37 cellular contexts compared by ENCODE assay signal in genomic region chr9:114572199-114572598, GRCh38.
"Had no signal": no experiment of that assay in that cellular context is flagged by ENCODE, and none has a peak within 500 bp of the region (broad histone marks: within the 10 kb centered on the region; RNA-seq: fewer than 3 reads in every experiment).

No MANE protein-coding gene starts in this region.

- H3K9me3 Mint-ChIP-seq: activated B cell treated with CpG ODN at 0.5 μM for 24 hours; activated CD4-positive, alpha-beta memory T cell treated with anti-CD3 and anti-CD28 coated beads for 36 hours; activated CD4-positive, alpha-beta T cell treated with anti-CD3 and anti-CD28 coated beads, Interleukin-2, amount 10 ng/mL, durations not matched to agents 24 days and 14 days; activated CD8-positive, alpha-beta T cell treated with anti-CD3 and anti-CD28 coated beads for 36 hours; activated naive CD4-positive, alpha-beta T cell treated with anti-CD3 and anti-CD28 coated beads for 36 hours; activated naive CD4-positive, alpha-beta T cell treated with anti-CD3 and anti-CD28 coated beads, Interleukin-2, amount 50 U/mL, for 72 hours; activated naive CD8-positive, alpha-beta T cell treated with anti-CD3 and anti-CD28 coated beads for 36 hours; activated T-cell treated with anti-CD3 and anti-CD28 coated beads, Interleukin-2, amount 50 U/mL, for 4 hours; activated T-cell treated with anti-CD3 and anti-CD28 coated beads, Interleukin-2, amount 50 U/mL, for 72 hours; activated T-helper 1 cell treated with anti-CD3 and anti-CD28 coated beads, Interleukin-12 subunit alpha, Interleukin-12 subunit beta, Interleukin-2, Interleukin-4 antibody, amounts not matched to agents 30 ng/mL and 10 ng/mL and 1 ng/mL, durations not matched to agents 14 hours and 24 hours and 36 hours; activated T-helper 17 cell treated with anti-CD3 and anti-CD28 coated beads, Interleukin-2, amount 50 U/mL, for 72 hours; brain; central memory CD8-positive, alpha-beta T cell; T-cell; T-helper 1 cell treated with Interleukin-12 subunit alpha and Interleukin-12 subunit beta and Interleukin-4 antibody, amounts not matched to agents 30 μg/mL and 1 μg/mL, for 36 hours; T-helper 2 cell treated with Interferon-gamma antibody and Interleukin-4, amounts not matched to agents 5 μg/mL and 100 μg/mL, for 36 hours had no signal

- H3K27me3 Mint-ChIP-seq: activated B cell treated with CpG ODN at 0.5 μM for 24 hours; activated CD4-positive, alpha-beta memory T cell treated with anti-CD3 and anti-CD28 coated beads for 36 hours; activated CD8-positive, alpha-beta T cell treated with anti-CD3 and anti-CD28 coated beads for 36 hours; activated naive CD8-positive, alpha-beta T cell treated with anti-CD3 and anti-CD28 coated beads for 36 hours; activated T-helper 17 cell treated with anti-CD3 and anti-CD28 coated beads, Interleukin-2, amount 50 U/mL, for 72 hours; central memory CD8-positive, alpha-beta T cell; T-cell had no signal

- ATAC-seq: activated CD8-positive, alpha-beta T cell treated with anti-CD3 and anti-CD28 coated beads for 36 hours; activated naive CD4-positive, alpha-beta T cell treated with anti-CD3 and anti-CD28 coated beads, Interleukin-2, amount 50 U/mL, for 72 hours; activated T-cell treated with anti-CD3 and anti-CD28 coated beads, Interleukin-2, amount 50 U/mL, for 4 hours; activated T-cell treated with anti-CD3 and anti-CD28 coated beads, Interleukin-2, amount 50 U/mL, for 72 hours; activated T-helper 17 cell treated with anti-CD3 and anti-CD28 coated beads, Interleukin-2, amount 50 U/mL, for 72 hours; T-cell had no signal

- H3K36me3 Mint-ChIP-seq: activated CD4-positive, alpha-beta memory T cell treated with anti-CD3 and anti-CD28 coated beads for 36 hours; activated naive CD4-positive, alpha-beta T cell treated with anti-CD3 and anti-CD28 coated beads, Interleukin-2, amount 50 U/mL, for 72 hours; activated naive CD8-positive, alpha-beta T cell treated with anti-CD3 and anti-CD28 coated beads for 36 hours; brain; T-cell had no signal

- H3K4me3 Mint-ChIP-seq: activated B cell treated with CpG ODN at 0.5 μM for 24 hours; activated CD4-positive, alpha-beta memory T cell treated with anti-CD3 and anti-CD28 coated beads for 36 hours; activated CD4-positive, alpha-beta T cell treated with anti-CD3 and anti-CD28 coated beads, Interleukin-2, amount 10 ng/mL, durations not matched to agents 24 days and 14 days; activated CD8-positive, alpha-beta T cell treated with anti-CD3 and anti-CD28 coated beads for 36 hours; activated naive CD4-positive, alpha-beta T cell treated with anti-CD3 and anti-CD28 coated beads for 36 hours; activated naive CD8-positive, alpha-beta T cell treated with anti-CD3 and anti-CD28 coated beads for 36 hours; activated T-cell treated with anti-CD3 and anti-CD28 coated beads, Interleukin-2, amount 50 U/mL, for 4 hours; activated T-cell treated with anti-CD3 and anti-CD28 coated beads, Interleukin-2, amount 50 U/mL, for 72 hours; activated T-helper 1 cell treated with anti-CD3 and anti-CD28 coated beads, Interleukin-12 subunit alpha, Interleukin-12 subunit beta, Interleukin-2, Interleukin-4 antibody, amounts not matched to agents 30 ng/mL and 10 ng/mL and 1 ng/mL, durations not matched to agents 14 hours and 24 hours and 36 hours; activated T-helper 17 cell treated with anti-CD3 and anti-CD28 coated beads, Interleukin-2, amount 50 U/mL, for 72 hours; brain; central memory CD8-positive, alpha-beta T cell; T-cell; T-helper 1 cell treated with Interleukin-12 subunit alpha and Interleukin-12 subunit beta and Interleukin-4 antibody, amounts not matched to agents 30 μg/mL and 1 μg/mL, for 36 hours; T-helper 2 cell treated with Interferon-gamma antibody and Interleukin-4, amounts not matched to agents 5 μg/mL and 100 μg/mL, for 36 hours had no signal

- H3K27me3 ChIP-seq: adrenal gland, ascending aorta, cardiac muscle cell had no signal

- H3K36me3 ChIP-seq: adrenal gland, ascending aorta, cardiac muscle cell had no signal

- H3K4me1 ChIP-seq: adrenal gland, ascending aorta had no signal

- H3K4me1 Mint-ChIP-seq: activated CD4-positive, alpha-beta T cell treated with anti-CD3 and anti-CD28 coated beads, Interleukin-2, amount 10 ng/mL, durations not matched to agents 24 days and 14 days; activated T-helper 17 cell treated with anti-CD3 and anti-CD28 coated beads, Interleukin-2, amount 50 U/mL, for 72 hours; brain; central memory CD8-positive, alpha-beta T cell; T-cell had no signal

- H3K4me3 ChIP-seq: adrenal gland, ascending aorta, cardiac muscle cell had no signal

- DNase-seq: activated B cell treated with CpG ODN at 0.5 μM for 24 hours; activated CD4-positive, alpha-beta memory T cell treated with anti-CD3 and anti-CD28 coated beads for 36 hours; activated CD4-positive, alpha-beta T cell treated with anti-CD3 and anti-CD28 coated beads for 4 hours; activated CD4-positive, alpha-beta T cell treated with anti-CD3 and anti-CD28 coated beads, Interleukin-2, amount 10 ng/mL, durations not matched to agents 24 days and 14 days; activated CD4-positive, alpha-beta T cell treated with anti-CD3 and anti-CD28 coated beads, Interleukin-2, amount 50 U/mL, for 1 hour; activated CD4-positive, alpha-beta T cell treated with anti-CD3 and anti-CD28 coated beads, Interleukin-2, amount 50 U/mL, for 4 hours; activated CD4-positive, CD25-positive, alpha-beta regulatory T cell treated with anti-CD3 and anti-CD28 coated beads, Interleukin-2, amount 50 U/mL, for 72 hours; activated CD8-positive, alpha-beta memory T cell treated with anti-CD3 and anti-CD28 coated beads, Interleukin-2, amount 50 U/mL, for 4 hours; activated CD8-positive, alpha-beta T cell treated with anti-CD3 and anti-CD28 coated beads for 36 hours; activated effector memory CD4-positive, alpha-beta T cell treated with anti-CD3 and anti-CD28 coated beads, Interleukin-2, amount 50 U/mL, for 16 hours; activated gamma-delta T cell treated with Interleukin-2 at 50 U/mL for 16 hours; activated naive CD4-positive, alpha-beta T cell; activated naive CD4-positive, alpha-beta T cell treated with anti-CD3 and anti-CD28 coated beads for 36 hours; activated naive CD4-positive, alpha-beta T cell treated with anti-CD3 and anti-CD28 coated beads, Interleukin-2, amount 50 U/mL, for 16 hours; activated naive CD8-positive, alpha-beta T cell treated with anti-CD3 and anti-CD28 coated beads for 36 hours; activated T-cell treated with anti-CD3 and anti-CD28 coated beads for 4 hours; activated T-cell treated with anti-CD3 and anti-CD28 coated beads, Interleukin-2, amount 50 U/mL, for 1 hour; activated T-cell treated with anti-CD3 and anti-CD28 coated beads, Interleukin-2, amount 50 U/mL, for 4 hours; activated T-cell treated with anti-CD3 and anti-CD28 coated beads, Interleukin-2, amount 50 U/mL, for 72 hours; amniotic stem cell; anterior cingulate cortex; caudate nucleus; cerebellar nuclear complex; T-cell; T-helper 2 cell; T-helper 9 cell had no signal

- H3K9me3 ChIP-seq: adrenal gland, ascending aorta had no signal

- H3K27ac ChIP-seq: adrenal gland, ascending aorta, cardiac muscle cell, VCaP had no signal

- H3K27ac Mint-ChIP-seq: activated B cell treated with CpG ODN at 0.5 μM for 24 hours; activated CD4-positive, alpha-beta memory T cell treated with anti-CD3 and anti-CD28 coated beads for 36 hours; activated CD4-positive, alpha-beta T cell treated with anti-CD3 and anti-CD28 coated beads, Interleukin-2, amount 10 ng/mL, durations not matched to agents 24 days and 14 days; activated CD8-positive, alpha-beta T cell treated with anti-CD3 and anti-CD28 coated beads for 36 hours; activated naive CD4-positive, alpha-beta T cell treated with anti-CD3 and anti-CD28 coated beads for 36 hours; activated naive CD4-positive, alpha-beta T cell treated with anti-CD3 and anti-CD28 coated beads, Interleukin-2, amount 50 U/mL, for 72 hours; activated naive CD8-positive, alpha-beta T cell treated with anti-CD3 and anti-CD28 coated beads for 36 hours; activated T-cell treated with anti-CD3 and anti-CD28 coated beads, Interleukin-2, amount 50 U/mL, for 72 hours; activated T-helper 1 cell treated with anti-CD3 and anti-CD28 coated beads, Interleukin-12 subunit alpha, Interleukin-12 subunit beta, Interleukin-2, Interleukin-4 antibody, amounts not matched to agents 30 ng/mL and 10 ng/mL and 1 ng/mL, durations not matched to agents 14 hours and 24 hours and 36 hours; activated T-helper 17 cell treated with anti-CD3 and anti-CD28 coated beads, Interleukin-2, amount 50 U/mL, for 72 hours; brain; T-cell; T-helper 1 cell treated with Interleukin-12 subunit alpha and Interleukin-12 subunit beta and Interleukin-4 antibody, amounts not matched to agents 30 μg/mL and 1 μg/mL, for 36 hours; T-helper 2 cell treated with Interferon-gamma antibody and Interleukin-4, amounts not matched to agents 5 μg/mL and 100 μg/mL, for 36 hours had no signal
